28 cellular contexts compared by ENCODE assay signal in genomic region chr5:20113930-20114329, GRCh38.
"Had no signal": no experiment of that assay in that cellular context is flagged by ENCODE, and none has a peak within 500 bp of the region (broad histone marks: within the 10 kb centered on the region; RNA-seq: fewer than 3 reads in every experiment).

No MANE protein-coding gene starts in this region.

- H2AFZ ChIP-seq: neural progenitor cell, parathyroid adenoma had no signal

- H3K9me3 ChIP-seq: ovary, psoas muscle, suprapubic skin, testis, tibial artery, transverse colon, upper lobe of right lung, uterus had no signal

- H3K9ac ChIP-seq: neural progenitor cell, parathyroid adenoma had no signal

- H3K27ac ChIP-seq: neural progenitor cell, ovary, parathyroid adenoma, psoas muscle, skin epidermis, spleen, suprapubic skin, testis, tibial artery, transverse colon, upper lobe of right lung, uterus had no signal

- ATAC-seq: natural killer cell; psoas muscle; right cardiac atrium; sciatic nerve; stimulated activated memory B cell treated with anti-CD40 and anti-IgM and Interleukin-4, amounts not matched to agents 10 μg/mL and 1 μg/mL and 100 μg/mL, for 72 hours; stimulated activated naive CD8-positive, alpha-beta T cell treated with anti-CD3 and anti-CD28 coated beads, Interleukin-15, amount 100 ng/mL, for 72 hours; stimulated activated naive CD8-positive, alpha-beta T cell treated with anti-CD3 and anti-CD28 coated beads, Interleukin-15, Interleukin-2, amounts not matched to agents 100 U/mL and 50 U/mL, for 24 hours; upper lobe of right lung had no signal

- H3K4me1 ChIP-seq: neural progenitor cell, parathyroid adenoma, psoas muscle, spleen, suprapubic skin, testis, tibial artery, transverse colon, upper lobe of right lung, uterus had no signal

- H3K27me3 ChIP-seq: neural progenitor cell, ovary, spleen, suprapubic skin, testis, tibial artery, transverse colon, upper lobe of right lung, uterus had no signal

- H3K36me3 ChIP-seq: neural progenitor cell, ovary, spleen, suprapubic skin, tibial artery, transverse colon, upper lobe of right lung, uterus had no signal

- H3K79me2 ChIP-seq: parathyroid adenoma had no signal

- H3K4me3 ChIP-seq: neural progenitor cell, ovary, psoas muscle, skin epidermis, smooth muscle cell, spleen, suprapubic skin, testis, tibial artery, transverse colon, upper lobe of right lung, uterus had no signal

- H3K4me2 ChIP-seq: neural progenitor cell had no signal

- DNase-seq: natural killer cell; occipital lobe; ovary; posterior cingulate gyrus; psoas muscle; right cardiac atrium; spleen; stimulated activated CD4-positive, alpha-beta T cell treated with anti-CD3 and anti-CD28 coated beads, Interleukin-12 subunit alpha, Interleukin-12 subunit beta, amount 100 ng/mL, for 4 hours; stimulated activated CD4-positive, alpha-beta T cell treated with anti-CD3 and anti-CD28 coated beads, Interleukin-1b, Interleukin-23, amount 100 ng/mL, for 48 hours; stimulated activated CD4-positive, alpha-beta T cell treated with anti-CD3 and anti-CD28 coated beads, Interleukin-4, amount 100 ng/mL, for 1 hour; stimulated activated CD4-positive, alpha-beta T cell treated with anti-CD3 and anti-CD28 coated beads, Interleukin-4, amount 100 ng/mL, for 4 hours; stimulated activated CD8-positive, alpha-beta memory T cell treated with anti-CD3 and anti-CD28 coated beads, Interleukin-4, amount 100 ng/mL, for 48 hours; stimulated activated naive CD4-positive, alpha-beta T cell; stimulated activated naive CD8-positive, alpha-beta T cell treated with anti-CD3 and anti-CD28 coated beads, Interleukin-15, amount 100 ng/mL, for 72 hours; stimulated activated naive CD8-positive, alpha-beta T cell treated with anti-CD3 and anti-CD28 coated beads, Interleukin-15, Interleukin-2, amounts not matched to agents 100 U/mL and 50 U/mL, for 24 hours; substantia nigra; testis; tibial artery; transverse colon; upper lobe of right lung; uterus had no signal
